In genomic region chr5:133200256-133200655, GRCh38 we compare ENCODE assay signal across 24 cellular contexts.
DNase-seq lines count a peak whose midpoint lies in the region; ATAC-seq and TF ChIP-seq lines count a peak whose summit lies in the region.
"Had no signal": no experiment of that assay in that cellular context is flagged by ENCODE, and none has a peak within 500 bp of the region (broad histone marks: within the 10 kb centered on the region; RNA-seq: fewer than 3 reads in every experiment).

No MANE protein-coding gene starts in this region.

- H2AK5ac ChIP-seq in neuronal stem cell (ENCODE audit: low read depth, low read length): no peak overlapping the region

- H3K36me3 ChIP-seq in BE2C (no peaks in the 10 kb centered on the region), BLaER1 (no peaks in the 10 kb centered on the region; the same call in 1 of the 2 replicates), SK-N-SH (replicated peaks in 1 of 2; ENCODE audit: control insufficient read depth in 1 of 2, insufficient read depth in 2 of 2, low read length in 1 of 2) (no peaks in the 10 kb centered on the region), neuronal stem cell (replicated peaks in 1 of 2; ENCODE audit: control insufficient read depth in 2 of 2, insufficient read depth in 2 of 2, low read length in 2 of 2) (no peaks in the 10 kb centered on the region)

- H3K18ac ChIP-seq in neuronal stem cell (ENCODE audit: low read length): no peak overlapping the region

- no peaks in the 10 kb centered on the region for H3K79me2 ChIP-seq in SK-N-SH (ENCODE audit: insufficient read depth)

- no peak for TF ChIP-seq EP300 in SK-N-SH (IDR thresholded peaks at IDR 0.05; ENCODE audit: borderline replicate concordance in 1 of 2, low read depth in 1 of 2, low read length in 1 of 2)

- H2BK15ac ChIP-seq in neuronal stem cell (ENCODE audit: low read length): no peak overlapping the region

- H4K20me1 ChIP-seq in BLaER1 (no peaks in the 10 kb centered on the region), SK-N-SH (ENCODE audit: insufficient read depth) (no peaks in the 10 kb centered on the region)

- H3K4me3 ChIP-seq in BE2C (ENCODE audit: low read depth, low read length): no peak overlapping the region
- H3K4me3 ChIP-seq in BLaER1: no peak overlapping the region
- no peak overlapping the region for H3K4me3 ChIP-seq in SK-N-SH (ENCODE audit: low read depth in 2 of 2, low read length in 1 of 2)
- H3K4me3 ChIP-seq in neuronal stem cell (ENCODE audit: low read length in 2 of 2): no peak overlapping the region
- H3K4me3 ChIP-seq: GM12878, GM23338, K562 had no signal

- no peak overlapping the region for H3K4me3 Mint-ChIP-seq in mesothelial cell of epicardium
- H3K4me3 Mint-ChIP-seq: GM23338, H9 had no signal

- H3K27me3 ChIP-seq in BE2C (no peaks in the 10 kb centered on the region), BLaER1 (no peaks in the 10 kb centered on the region), SK-N-SH (ENCODE audit: insufficient read depth) (peaks cover 5% of the 10 kb centered on the region; the same call in 1 of the 2 replicates), neuronal stem cell (ENCODE audit: control insufficient read depth in 3 of 3, insufficient read depth in 3 of 3, low read depth in 1 of 3, low read length in 3 of 3) (no peaks in the 10 kb centered on the region)

- H3K4me2 ChIP-seq in BLaER1: peak overlapping the region; percentile 26; the same call in 1 of the 2 replicates
- no peak overlapping the region for H3K4me2 ChIP-seq in SK-N-SH
- no peak overlapping the region for H3K4me2 ChIP-seq in neuronal stem cell (ENCODE audit: insufficient read depth, low read length, poor library complexity, severe bottlenecking)
- H3K4me2 ChIP-seq: GM23338 had no signal

- no peak overlapping the region for H3K4ac ChIP-seq in neuronal stem cell (ENCODE audit: low read length)

- no peak overlapping the region for H3K14ac ChIP-seq in neuronal stem cell (ENCODE audit: low read length)

- ATAC-seq in HG02678 (IDR thresholded peaks at IDR 0.05; ENCODE audit: unreplicated experiment): no peak
- ATAC-seq: GM12878, GM23338, K562 had no signal

- H3K4me1 ChIP-seq in BE2C: peaks cover 22% of the 10 kb centered on the region
- peaks cover 89% of the 10 kb centered on the region for H3K4me1 ChIP-seq in BLaER1
- H3K4me1 ChIP-seq in SK-N-SH (ENCODE audit: control insufficient read depth in 1 of 2, insufficient read depth in 2 of 2, low read depth in 1 of 2, low read length in 1 of 2): peaks cover 0 to 13% of the 10 kb centered on the region in 2 experiments; a peak in 1 of 4 replicates
- H3K4me1 ChIP-seq in neuronal stem cell (ENCODE audit: control insufficient read depth in 2 of 2, insufficient read depth in 1 of 2, low read depth in 1 of 2, low read length in 2 of 2): no peaks in the 10 kb centered on the region

- no peaks in the 10 kb centered on the region for H3F3A ChIP-seq in SK-N-SH (replicated peaks; ENCODE audit: insufficient read depth)

- H4K8ac ChIP-seq in neuronal stem cell (ENCODE audit: low read depth, low read length): no peak overlapping the region

- POLR2A ChIA-PET in SK-N-SH (lab: Yijun Ruan, JAX): no interaction called here

- peak overlapping the region; percentile 11 for H3K23ac ChIP-seq in neuronal stem cell (ENCODE audit: low read depth, low read length, poor library complexity)

- H2BK120ac ChIP-seq in neuronal stem cell (ENCODE audit: low read depth, low read length): no peak overlapping the region

- H3K4me1 Mint-ChIP-seq in mesothelial cell of epicardium: peaks cover 7% of the 10 kb centered on the region

- no peaks in the 10 kb centered on the region for H3K9me3 ChIP-seq in BE2C
- H3K9me3 ChIP-seq in BLaER1: peaks cover 6% of the 10 kb centered on the region; the same call in 1 of the 2 replicates
- no peaks in the 10 kb centered on the region for H3K9me3 ChIP-seq in SK-N-SH
- H3K9me3 ChIP-seq in neuronal stem cell (replicated peaks in 1 of 2; ENCODE audit: control insufficient read depth in 2 of 2, insufficient read depth in 1 of 2, low read depth in 1 of 2, low read length in 2 of 2): no peaks in the 10 kb centered on the region

- WGBS in SK-N-SH (ENCODE audit: low lambda C conversion rate): 70% methylated on average over 2 of the region's 3 CpGs
- no CpG with 5 or more reads among the region's 3 CpGs for WGBS in neuronal stem cell (ENCODE audit: extremely low coverage in 2 of 2, insufficient read length in 2 of 2, insufficient replicate concordance in 1 of 2), 2 donors

- no peaks in the 10 kb centered on the region for H3K79me1 ChIP-seq in neuronal stem cell (ENCODE audit: low read depth, low read length)

- no peak for TF ChIP-seq RAD21 in SK-N-SH (IDR thresholded peaks at IDR 0.05; ENCODE audit: low read length)

- peaks cover 5% of the 10 kb centered on the region for H3K36me3 Mint-ChIP-seq in mesothelial cell of epicardium

- peak; percentile 57 for DNase-seq in BE2C
- DNase-seq in SK-N-SH: peak; percentile 78
- no peak for DNase-seq in neuronal stem cell (ENCODE audit: low spot score)
- no peak for DNase-seq in LoVo (ENCODE audit: low spot score)
- DNase-seq in mesothelial cell of epicardium (ENCODE audit: low spot score in 2 of 2, unreplicated experiment in 2 of 2): no peak
- DNase-seq: Calu3, DMS53, H9, Kasumi-1, MV-4-11, NCI-H1105, NCI-H1436 treated with DMSO at 0.1 percent for 48 hours, NCI-H187 treated with DMSO at 0.1 percent for 48 hours, NCI-H2107, NCI-H524 treated with DMSO at 0.1 percent for 48 hours, NCI-H774, RPMI8226, SHP77, SW 1271 had no signal

- no peak overlapping the region for H2BK5ac ChIP-seq in neuronal stem cell (ENCODE audit: low read length)

- H2AFZ ChIP-seq in SK-N-SH (ENCODE audit: low read depth) (no peak overlapping the region), neuronal stem cell (ENCODE audit: low read length) (no peak overlapping the region)
- H2AFZ ChIP-seq: GM23338 had no signal

- H4K91ac ChIP-seq in neuronal stem cell (ENCODE audit: low read depth, low read length, poor library complexity): no peak overlapping the region

- H3K9me2 ChIP-seq in SK-N-SH: no peaks in the 10 kb centered on the region

- no peak overlapping the region for H3K9ac ChIP-seq in BLaER1
- no peak overlapping the region for H3K9ac ChIP-seq in SK-N-SH
- no peak overlapping the region for H3K9ac ChIP-seq in neuronal stem cell (ENCODE audit: low read depth, low read length, poor library complexity)

- H3K9me3 Mint-ChIP-seq in mesothelial cell of epicardium: no peaks in the 10 kb centered on the region
- H3K9me3 Mint-ChIP-seq: GM23338, H9 had no signal

- H3K27ac ChIP-seq in BLaER1 (no peak overlapping the region), SK-N-SH (ENCODE audit: low read depth in 2 of 2, low read length in 1 of 2) (no peak overlapping the region; a peak in 1 of 4 replicates), neuronal stem cell (replicated peaks; ENCODE audit: low read length) (no peak overlapping the region)

- H2BK12ac ChIP-seq in neuronal stem cell (ENCODE audit: low read length): no peak overlapping the region

- H3K27ac Mint-ChIP-seq in mesothelial cell of epicardium: no peak overlapping the region
- H3K27ac Mint-ChIP-seq: GM23338, H9 had no signal

- CTCF ChIA-PET in SK-N-SH (lab: Yijun Ruan, JAX): interaction anchor here (1.4 to 1.5 kb wide), 2 partner anchors 86 to 89 kb away, joined by 4 to 6 read pairs; no protein-coding TSS in a partner anchor

- H3K27me3 Mint-ChIP-seq in mesothelial cell of epicardium (ENCODE audit: low read depth): peaks cover 4% of the 10 kb centered on the region

- TF ChIP-seq CTCF in BE2C (IDR thresholded peaks at IDR 0.05; ENCODE audit: low read depth, low read length): no peak
- no peak for TF ChIP-seq CTCF in SK-N-SH (IDR thresholded peaks at IDR 0.05)
- no peak for TF ChIP-seq CTCF in mesothelial cell of epicardium (IDR thresholded peaks at IDR 0.05; ENCODE audit: unreplicated experiment)

TF ChIP-seq in SK-N-SH, 30 proteins besides CTCF, POLR2A, EP300 and RAD21:
- TF ChIP-seq FOXM1 (IDR thresholded peaks at IDR 0.05; ENCODE audit: low read depth): no peak

Comparison
In these comparisons a context has a peak if more than half of its experiments do, and no peak if none do; other contexts are left out.
1. DNase-seq: peak in BE2C (single experiment) and SK-N-SH (single experiment); none in neuronal stem cell (single experiment), LoVo (single experiment) and mesothelial cell of epicardium (0 of 2).